Comparison of ENCODE assay signal across 17 cellular contexts in the genomic region with DNA sequence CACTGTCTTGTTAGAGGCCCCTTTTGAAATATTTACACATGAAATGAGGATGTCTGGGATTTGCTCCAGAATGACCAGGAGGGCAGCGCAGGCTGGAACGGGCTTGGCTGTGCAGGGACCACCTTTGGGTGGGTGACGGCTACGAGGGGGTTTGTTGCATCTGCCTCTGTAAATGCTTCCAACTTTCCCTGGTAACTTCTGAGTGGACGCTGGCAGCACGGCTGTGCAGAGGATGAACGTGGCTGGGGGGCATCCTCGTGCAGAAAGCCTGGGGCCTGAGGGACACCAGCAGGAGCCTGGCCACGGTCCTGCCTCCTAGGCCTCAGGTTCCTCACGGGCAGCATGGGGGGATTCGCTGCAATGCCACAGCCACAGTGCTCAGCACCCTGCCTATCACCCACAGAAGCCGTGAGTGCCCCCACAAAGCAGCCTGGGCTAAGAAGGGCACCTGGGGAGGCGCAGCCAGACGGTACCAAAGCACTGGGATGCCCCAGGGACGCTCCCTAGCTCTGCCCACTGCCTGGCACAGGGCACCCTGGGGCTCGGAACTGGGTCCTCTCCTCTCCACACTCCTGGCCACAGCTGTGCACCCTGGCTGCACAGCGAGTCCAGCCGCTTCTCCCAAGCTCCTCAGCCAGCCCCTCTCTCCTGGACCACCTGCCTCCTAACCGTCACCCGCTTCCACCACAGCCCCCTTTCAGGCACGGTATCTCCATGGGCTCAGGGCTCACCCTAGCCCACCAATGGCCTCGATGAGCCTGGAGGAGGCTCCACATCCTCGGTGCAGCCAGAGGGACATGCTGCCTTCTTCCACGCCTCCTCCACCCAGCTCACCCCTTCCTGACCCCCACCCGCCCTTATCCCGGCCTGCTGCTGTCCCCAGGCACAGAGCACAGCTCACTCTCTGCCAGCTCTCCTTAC. TPM values are rescaled to one million over a fixed set of nuclear protein-coding genes. Genes with fewer than 3 reads are reported as not detected.
DNase-seq lines count a peak whose midpoint lies in the region; TF ChIP-seq lines count a peak whose summit lies in the region.
"Had no signal": no experiment of that assay in that cellular context is flagged by ENCODE, and none has a peak within 500 bp of the region (broad histone marks: within the 10 kb centered on the region; RNA-seq: fewer than 3 reads in every experiment).

No MANE protein-coding gene starts in this region.

- peaks cover 47% of the 10 kb centered on the region for H3K79me1 ChIP-seq in mesendoderm (ENCODE audit: low read length)

- DNase-seq in activated T-cell treated with anti-CD3 and anti-CD28 coated beads, Interleukin-2, amount 50 U/mL, for 24 hours: no peak
- DNase-seq in activated T-cell treated with anti-CD3 and anti-CD28 coated beads, Interleukin-2, amount 50 U/mL, for 1 hour: no peak
- DNase-seq in mesendoderm (no peak), stomach (no peak), NCI-H2227 treated with DMSO at 0.1 percent for 48 hours (lab: John Stamatoyannopoulos, UW) (no peak), COR-L47 (lab: John Stamatoyannopoulos, UW) (no peak), anterior cingulate cortex (lab: John Stamatoyannopoulos, UW) (no peak)
- DNase-seq: activated CD4-positive, alpha-beta memory T cell treated with anti-CD3 and anti-CD28 coated beads for 36 hours; activated effector memory CD4-positive, alpha-beta T cell treated with Interleukin-2 at 50 U/mL for 16 hours; effector memory CD8-positive, alpha-beta T cell; GF-D8; immature natural killer cell; NCI-H1417 treated with DMSO at 0.1 percent for 48 hours; stimulated activated CD4-positive, alpha-beta T cell treated with anti-CD3 and anti-CD28 coated beads, Interleukin-4, amount 100 ng/mL, for 4 hours had no signal

- H3K36me3 ChIP-seq in mesendoderm (ENCODE audit: control insufficient read depth, insufficient read depth, low read length): no peaks in the 10 kb centered on the region
- peaks cover 2 to 4% (median 2%) of the 10 kb centered on the region in 4 donors for H3K36me3 ChIP-seq in stomach

- TF ChIP-seq CTCF in brain (conservative IDR thresholded peaks at IDR 0.05): no peak
- TF ChIP-seq CTCF in stomach (IDR thresholded peaks at IDR 0.05): no peak

- H3K27me3 Mint-ChIP-seq in activated T-cell treated with anti-CD3 and anti-CD28 coated beads, Interleukin-2, amount 50 U/mL, for 24 hours: no peaks in the 10 kb centered on the region
- no peaks in the 10 kb centered on the region for H3K27me3 Mint-ChIP-seq in brain
- H3K27me3 Mint-ChIP-seq: activated CD4-positive, alpha-beta memory T cell treated with anti-CD3 and anti-CD28 coated beads for 36 hours; effector memory CD8-positive, alpha-beta T cell had no signal

- H4K5ac ChIP-seq in mesendoderm (ENCODE audit: low read length): no peak overlapping the region

- no peak overlapping the region for H2BK5ac ChIP-seq in mesendoderm (ENCODE audit: low read length)

- no peak for TF ChIP-seq POLR2A in stomach (IDR thresholded peaks at IDR 0.05)

- no CpG with 5 or more reads among the region's 26 CpGs for WGBS in mesendoderm (ENCODE audit: extremely low coverage, insufficient coverage, low lambda C conversion rate)
- 71 to 81% (median 77%) methylated on average over 19 to 26 of the region's 26 CpGs for WGBS in stomach, 5 donors

- no peak overlapping the region for H2BK120ac ChIP-seq in mesendoderm (ENCODE audit: low read depth, low read length)

- H2BK15ac ChIP-seq in mesendoderm (replicated peaks; ENCODE audit: low read depth): no peak overlapping the region

- H3K4ac ChIP-seq in mesendoderm (ENCODE audit: low read depth, low read length): no peak overlapping the region

- H2AK5ac ChIP-seq in mesendoderm (ENCODE audit: low read length): no peak overlapping the region

- H3K4me1 Mint-ChIP-seq in activated T-cell treated with anti-CD3 and anti-CD28 coated beads, Interleukin-2, amount 50 U/mL, for 24 hours (ENCODE audit: low read depth): peaks cover 55% of the 10 kb centered on the region
- peaks cover 64% of the 10 kb centered on the region for H3K4me1 Mint-ChIP-seq in brain

- peaks cover 37% of the 10 kb centered on the region for H3K36me3 Mint-ChIP-seq in activated T-cell treated with anti-CD3 and anti-CD28 coated beads, Interleukin-2, amount 50 U/mL, for 24 hours (ENCODE audit: low read depth)
- H3K36me3 Mint-ChIP-seq in brain: peaks cover 12% of the 10 kb centered on the region

- H3K4me1 ChIP-seq in mesendoderm (ENCODE audit: control insufficient read depth, low read depth, low read length) (peaks cover 3% of the 10 kb centered on the region), stomach (peaks cover 86 to 96% (median 89%) of the 10 kb centered on the region in 4 donors)
- H3K4me1 ChIP-seq: A549 had no signal

- H3K4me3 Mint-ChIP-seq in activated T-cell treated with anti-CD3 and anti-CD28 coated beads, Interleukin-2, amount 50 U/mL, for 24 hours: no peak overlapping the region
- H3K4me3 Mint-ChIP-seq in brain: peak overlapping the region in 1 of 5 experiments; percentile 9
- H3K4me3 Mint-ChIP-seq: activated CD4-positive, alpha-beta memory T cell treated with anti-CD3 and anti-CD28 coated beads for 36 hours; effector memory CD8-positive, alpha-beta T cell had no signal

- no peak overlapping the region for H3K4me2 ChIP-seq in mesendoderm (ENCODE audit: low read length)
- H3K4me2 ChIP-seq: A549 had no signal

- H4K8ac ChIP-seq in mesendoderm (ENCODE audit: low read depth, low read length): no peak overlapping the region

- H3K27ac ChIP-seq in mesendoderm (ENCODE audit: low read depth, low read length): no peak overlapping the region
- peak overlapping the region; percentile 70 to 83 (median 80) for H3K27ac ChIP-seq in stomach
- H3K27ac ChIP-seq: A549 had no signal

- peak overlapping the region; percentile 56 for H3K23ac ChIP-seq in mesendoderm (ENCODE audit: low read length)

- H3K27me3 ChIP-seq in mesendoderm (ENCODE audit: insufficient read depth, low read length, poor library complexity) (no peaks in the 10 kb centered on the region), stomach (no peaks in the 10 kb centered on the region)
- H3K27me3 ChIP-seq: vagina had no signal

- no peaks in the 10 kb centered on the region for H3K9me3 Mint-ChIP-seq in activated T-cell treated with anti-CD3 and anti-CD28 coated beads, Interleukin-2, amount 50 U/mL, for 24 hours
- H3K9me3 Mint-ChIP-seq in brain: no peaks in the 10 kb centered on the region
- H3K9me3 Mint-ChIP-seq: activated CD4-positive, alpha-beta memory T cell treated with anti-CD3 and anti-CD28 coated beads for 36 hours; effector memory CD8-positive, alpha-beta T cell; immature natural killer cell had no signal

- intact Hi-C loops in stomach (cut with DNase I; ENCODE audit: low total_unique reads): no loop called here

- H3K56ac ChIP-seq in mesendoderm (ENCODE audit: low read length): no peak overlapping the region

- H3K4me3 ChIP-seq in mesendoderm (ENCODE audit: low read length) (no peak overlapping the region), stomach (no peak overlapping the region)
- H3K4me3 ChIP-seq: A549, vagina had no signal

- H3K79me2 ChIP-seq in mesendoderm (ENCODE audit: control insufficient read depth, insufficient read depth, low read length): peaks cover 55% of the 10 kb centered on the region

- peak overlapping the region; percentile 26 for H3K27ac Mint-ChIP-seq in activated T-cell treated with anti-CD3 and anti-CD28 coated beads, Interleukin-2, amount 50 U/mL, for 24 hours
- H3K27ac Mint-ChIP-seq in brain: peak overlapping the region; percentile 59 to 91 (median 83)
- H3K27ac Mint-ChIP-seq: activated CD4-positive, alpha-beta memory T cell treated with anti-CD3 and anti-CD28 coated beads for 36 hours had no signal

- no peak overlapping the region for H3K18ac ChIP-seq in mesendoderm (ENCODE audit: low read length)

- H3K9me3 ChIP-seq in stomach: no peaks in the 10 kb centered on the region
- H3K9me3 ChIP-seq: A549, vagina had no signal

- TF ChIP-seq EP300 in stomach (IDR thresholded peaks at IDR 0.05): no peak

- H3K9ac ChIP-seq in mesendoderm (ENCODE audit: low read length): no peak overlapping the region

RNA-seq across cellular contexts. Expression of gene MLLT1, which starts 44.5 kb away (rescaled TPM):
- polyA plus RNA-seq in brain (ENCODE audit: insufficient read depth, low read depth, low replicate concordance): 102 TPM
- polyA plus RNA-seq in mesendoderm (2013, experiment 1 of 2): 28.4 TPM
- 27.7 TPM for polyA plus RNA-seq in mesendoderm (2013, experiment 2 of 2)
- total RNA-seq in stomach: 10 to 100 TPM in 3 of 5 donors, 1 to 10 TPM in 2; 3.1 to 30.4 (median 16.7) TPM
- polyA plus RNA-seq in stomach: 10 to 100 TPM; 21.2 to 33.8 (median 27.4) TPM
